Comparison of ENCODE assay signal across 8 cellular contexts in the genomic region with DNA sequence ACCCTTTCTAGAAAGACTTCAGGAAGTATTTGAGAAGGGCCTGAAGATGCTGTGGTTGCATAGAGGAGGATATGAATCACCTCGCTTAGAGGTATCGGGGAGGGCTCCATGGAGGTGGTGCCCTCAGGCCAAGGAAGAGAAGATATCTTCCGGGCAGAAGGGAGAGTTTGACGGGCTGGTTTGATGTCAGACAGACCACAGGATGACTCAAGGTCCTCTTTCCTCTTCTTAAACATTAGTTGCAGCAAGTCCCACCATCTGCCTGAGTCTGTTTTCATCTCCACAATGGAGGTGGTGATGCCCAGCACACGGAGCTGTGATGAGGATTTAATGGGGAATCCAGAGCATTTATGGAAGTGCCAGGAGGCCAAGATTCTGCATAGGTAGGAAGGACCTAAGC. TPM values are rescaled to one million over a fixed set of nuclear protein-coding genes. Genes with fewer than 3 reads are reported as not detected.
DNase-seq lines count a peak whose midpoint lies in the region; ATAC-seq, FAIRE-seq and TF ChIP-seq lines count a peak whose summit lies in the region.

No MANE protein-coding gene starts in this region.

- H3K4me1 ChIP-seq in keratinocyte (ENCODE audit: control insufficient read depth, extremely low read depth, insufficient read depth, low read length) (peaks cover 41% of the 10 kb centered on the region), esophagus squamous epithelium (peaks cover 0 to 4% (median 0%) of the 10 kb centered on the region in 3 donors)

- peak; percentile 24 for DNase-seq in GM04504 (ENCODE audit: low read depth)
- peak; percentile 88 for DNase-seq in activated CD4-positive, alpha-beta memory T cell treated with anti-CD3 and anti-CD28 coated beads, Interleukin-2, amount 10 ng/mL, durations not matched to agents 7 days and 5 days
- peak; percentile 98 for DNase-seq in keratinocyte (ENCODE audit: low read depth, low spot score)
- no peak for DNase-seq in DMS114 treated with DMSO at 0.1 percent for 48 hours (lab: John Stamatoyannopoulos, UW; ENCODE audit: unreplicated experiment)
- no peak for DNase-seq in esophagus squamous epithelium (lab: John Stamatoyannopoulos, UW)

- intact Hi-C loops in esophagus squamous epithelium (cut with DNase I) = no loop called here

- FAIRE-seq in keratinocyte (lab: Jason Lieb, UNC) = peak; percentile 98

- H3K27ac ChIP-seq in keratinocyte (ENCODE audit: control insufficient read depth, insufficient read depth, low read length) (peak overlapping the region; percentile 45), esophagus squamous epithelium (peak overlapping the region in 2 of 4 donors; percentile 26 to 34)

- TF ChIP-seq CTCF in keratinocyte (optimal IDR thresholded peaks at IDR 0.05 in 1 of 3, IDR thresholded peaks at IDR 0.05 in 1 of 3, conservative IDR thresholded peaks at IDR 0.05 in 1 of 3; ENCODE audit: extremely low read depth in 1 of 3, insufficient read depth in 2 of 3, low read length in 3 of 3) (no peak), esophagus squamous epithelium (IDR thresholded peaks at IDR 0.05) (no peak)

- CTCF ChIA-PET in activated CD4-positive, alpha-beta memory T cell treated with anti-CD3 and anti-CD28 coated beads, Interleukin-2, amount 10 ng/mL, durations not matched to agents 7 days and 5 days (lab: Charles Lee) = interaction anchor here (1.8 to 2.7 kb wide), 2 partner anchors 9 to 68 kb away, joined by 8 to 17 read pairs; no protein-coding TSS in a partner anchor

- POLR2A ChIA-PET in activated CD4-positive, alpha-beta memory T cell treated with anti-CD3 and anti-CD28 coated beads, Interleukin-2, amount 10 ng/mL, durations not matched to agents 7 days and 5 days (lab: Charles Lee) = interaction anchor here (1.2 to 8.6 kb wide), 9 partner anchors 10 to 144 kb away, joined by 3 to 105 read pairs (median 12); partner anchors contain the start of gene RUNX3

- peak overlapping the region; percentile 10 to 92 (median 26) for H3K27ac Mint-ChIP-seq in IgD-negative memory B cell
- H3K27ac Mint-ChIP-seq in activated CD4-positive, alpha-beta memory T cell treated with anti-CD3 and anti-CD28 coated beads, Interleukin-2, amount 10 ng/mL, durations not matched to agents 7 days and 5 days = peak overlapping the region; percentile 96

- H4K20me1 ChIP-seq in keratinocyte (ENCODE audit: control insufficient read depth, extremely low read depth, insufficient read depth, low read length) = no peaks in the 10 kb centered on the region

- no peak overlapping the region for H3K4me3 ChIP-seq in keratinocyte (ENCODE audit: control insufficient read depth in 2 of 3, extremely low read depth in 1 of 3, insufficient read depth in 2 of 3, low read depth in 1 of 3, low read length in 3 of 3)
- no peak overlapping the region for H3K4me3 ChIP-seq in esophagus squamous epithelium

- no peaks in the 10 kb centered on the region for H3K27me3 Mint-ChIP-seq in IgD-negative memory B cell
- no peaks in the 10 kb centered on the region for H3K27me3 Mint-ChIP-seq in activated CD4-positive, alpha-beta memory T cell treated with anti-CD3 and anti-CD28 coated beads, Interleukin-2, amount 10 ng/mL, durations not matched to agents 7 days and 5 days

- dilution Hi-C loops in keratinocyte (cut with MboI; ENCODE audit: extremely low pct_ligation_motif_present, low sequenced_read_pairs) = no loop called here

- no peaks in the 10 kb centered on the region for H3K9me1 ChIP-seq in keratinocyte (ENCODE audit: control insufficient read depth, extremely low read depth, insufficient read depth, low read length)

- no peak for TF ChIP-seq POLR2A in esophagus squamous epithelium (IDR thresholded peaks at IDR 0.05)

- WGBS in esophagus squamous epithelium, 2 donors = 36 to 67% methylated on average over 4 of the region's 5 CpGs

- H3K9ac ChIP-seq in keratinocyte (ENCODE audit: control insufficient read depth, extremely low read depth, insufficient read depth, low read length) = no peak overlapping the region

- H3K9me3 ChIP-seq in keratinocyte (ENCODE audit: control insufficient read depth, low read depth, low read length) = no peaks in the 10 kb centered on the region
- no peaks in the 10 kb centered on the region for H3K9me3 ChIP-seq in esophagus squamous epithelium

- H2AFZ ChIP-seq in keratinocyte (ENCODE audit: control insufficient read depth, low read length) = no peak overlapping the region

- peak overlapping the region; percentile 62 for H3K4me2 ChIP-seq in keratinocyte (ENCODE audit: control insufficient read depth, extremely low read depth, insufficient read depth, low read depth, low read length)

- ATAC-seq in HG03342 (IDR thresholded peaks at IDR 0.05; ENCODE audit: unreplicated experiment) = no peak
- ATAC-seq in HG02840 (IDR thresholded peaks at IDR 0.05; ENCODE audit: low FRiP score, unreplicated experiment) = no peak

- no peaks in the 10 kb centered on the region for H3K79me2 ChIP-seq in keratinocyte (ENCODE audit: control insufficient read depth, insufficient read depth, low read length)

- no peaks in the 10 kb centered on the region for H3K9me3 Mint-ChIP-seq in IgD-negative memory B cell
- H3K9me3 Mint-ChIP-seq in activated CD4-positive, alpha-beta memory T cell treated with anti-CD3 and anti-CD28 coated beads, Interleukin-2, amount 10 ng/mL, durations not matched to agents 7 days and 5 days = no peaks in the 10 kb centered on the region

- peaks cover 40 to 58% (median 57%) of the 10 kb centered on the region in 3 donors for H3K4me1 Mint-ChIP-seq in IgD-negative memory B cell
- H3K4me1 Mint-ChIP-seq in activated CD4-positive, alpha-beta memory T cell treated with anti-CD3 and anti-CD28 coated beads, Interleukin-2, amount 10 ng/mL, durations not matched to agents 7 days and 5 days = peaks cover 96% of the 10 kb centered on the region

- peak overlapping the region in 2 of 4 donors; percentile 52 to 79 for H3K4me3 Mint-ChIP-seq in IgD-negative memory B cell
- peak overlapping the region; percentile 75 for H3K4me3 Mint-ChIP-seq in activated CD4-positive, alpha-beta memory T cell treated with anti-CD3 and anti-CD28 coated beads, Interleukin-2, amount 10 ng/mL, durations not matched to agents 7 days and 5 days

- no peaks in the 10 kb centered on the region for H3K36me3 ChIP-seq in keratinocyte (ENCODE audit: control insufficient read depth in 2 of 2, extremely low read depth in 1 of 2, insufficient read depth in 2 of 2, low read length in 2 of 2)
- no peaks in the 10 kb centered on the region for H3K36me3 ChIP-seq in esophagus squamous epithelium

- H3K36me3 Mint-ChIP-seq in IgD-negative memory B cell = no peaks in the 10 kb centered on the region
- H3K36me3 Mint-ChIP-seq in activated CD4-positive, alpha-beta memory T cell treated with anti-CD3 and anti-CD28 coated beads, Interleukin-2, amount 10 ng/mL, durations not matched to agents 7 days and 5 days (ENCODE audit: low read depth) = peaks cover 81% of the 10 kb centered on the region

- H3K27me3 ChIP-seq in keratinocyte (ENCODE audit: control insufficient read depth, extremely low read depth, insufficient read depth, low read length) (no peaks in the 10 kb centered on the region), esophagus squamous epithelium (peaks cover 0 to 29% (median 0%) of the 10 kb centered on the region in 4 donors)

RNA-seq across cellular contexts. Expression of gene RUNX3, which starts 25.1 kb away (rescaled TPM):
- polyA plus RNA-seq in IgD-negative memory B cell (30.1 TPM), keratinocyte (0.01 to 0.10 TPM in 2 of 3 replicates, not detected in the other)
- total RNA-seq in activated CD4-positive, alpha-beta memory T cell treated with anti-CD3 and anti-CD28 coated beads, Interleukin-2, amount 10 ng/mL, durations not matched to agents 7 days and 5 days = 100 to 1,000 TPM; 177 to 183 TPM
- 0.17 TPM for polyA plus RNA-seq in keratinocyte (2011; ENCODE audit: low read depth)
- polyA plus RNA-seq in keratinocyte (2011; cell fraction: cytosol; rRNA removed) = 0.12 TPM in 1 of 2 replicates, not detected in the other
- polyA plus RNA-seq in keratinocyte (2011; cell fraction: nucleus; rRNA removed) = not detected in 2 replicates
- 0.03 and 0.51 TPM in 2 replicates for polyA plus RNA-seq in keratinocyte (2012; ENCODE audit: low replicate concordance)
- polyA minus RNA-seq in keratinocyte = 0.16 TPM in 1 of 3 replicates, not detected in the others
- not detected for polyA minus RNA-seq in keratinocyte (2011; cell fraction: cytosol; rRNA and poly(A)+ RNA removed)
- polyA minus RNA-seq in keratinocyte (2011; cell fraction: nucleus; rRNA and poly(A)+ RNA removed) = 0.23 TPM in 1 of 2 replicates, not detected in the other
- 1 to 10 TPM; 1.9 to 5.7 (median 3.1) TPM for total RNA-seq in esophagus squamous epithelium

Comparison
In these comparisons a context has a peak if more than half of its experiments do, and no peak if none do; other contexts are left out.
1. DNase-seq: peak in GM04504 (single experiment), activated CD4-positive, alpha-beta memory T cell treated with anti-CD3 and anti-CD28 coated beads, Interleukin-2, amount 10 ng/mL, durations not matched to agents 7 days and 5 days (single experiment) and keratinocyte (single experiment); none in DMS114 treated with DMSO at 0.1 percent for 48 hours (single experiment) and esophagus squamous epithelium (single experiment).
2. RNA of gene RUNX3, which starts 25.1 kb away (total RNA-seq): 177 to 183 TPM in activated CD4-positive, alpha-beta memory T cell treated with anti-CD3 and anti-CD28 coated beads, Interleukin-2, amount 10 ng/mL, durations not matched to agents 7 days and 5 days; 1.9 to 5.7 TPM in esophagus squamous epithelium; every median in the first group is over 10 times any median in the second.